In genomic region chr22:19844423-19845368, GRCh38 we compare ENCODE assay signal across 3 cellular contexts.
A peak's percentile ranks its signal among the peaks of the same experiment; 100 is the strongest.
TF ChIP-seq lines count a peak whose summit lies in the region.

No MANE protein-coding gene starts in this region.

TF ChIP-seq in liver, 16 proteins besides CTCF, POLR2A, EP300 and RAD21:
- TF ChIP-seq FOXA1 (IDR thresholded peaks at IDR 0.05) (no peak), NR2F2 (IDR thresholded peaks at IDR 0.05) (peak; percentile 82), JUND (IDR thresholded peaks at IDR 0.05) (no peak), SP1 (IDR thresholded peaks at IDR 0.05) (no peak), HNF4G (IDR thresholded peaks at IDR 0.05) (no peak), FOXA2 (IDR thresholded peaks at IDR 0.05) (no peak)
- TF ChIP-seq, protein P1, sequence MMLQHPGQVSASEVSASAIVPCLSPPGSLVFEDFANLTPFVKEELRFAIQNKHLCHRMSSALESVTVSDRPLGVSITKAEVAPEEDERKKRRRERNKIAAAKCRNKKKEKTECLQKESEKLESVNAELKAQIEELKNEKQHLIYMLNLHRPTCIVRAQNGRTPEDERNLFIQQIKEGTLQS (IDR thresholded peaks at IDR 0.05) = no peak
TF ChIP-seq in liver: peak in this region for 1.

TF ChIP-seq in HepG2, 621 proteins besides CTCF, POLR2A, EP300 and RAD21:
- no peak for TF ChIP-seq AGO1 (IDR thresholded peaks at IDR 0.05; ENCODE audit: low read depth, low read length, poor library complexity, severe bottlenecking)
- TF ChIP-seq MIER3 (CRISPR knock-in tag; IDR thresholded peaks at IDR 0.05; ENCODE audit: borderline replicate concordance) = no peak
- TF ChIP-seq HOXA7 (CRISPR knock-in tag; IDR thresholded peaks at IDR 0.05) = no peak

TF ChIP-seq in HEK293T, 16 proteins besides CTCF, POLR2A, EP300 and RAD21:
- TF ChIP-seq ELF4 (IDR thresholded peaks at IDR 0.05) = no peak
